8 cellular contexts compared by ENCODE assay signal in genomic region chr5:88674262-88675158, GRCh38.
A peak's percentile ranks its signal among the peaks of the same experiment; 100 is the strongest.
DNase-seq lines count a peak whose midpoint lies in the region; ATAC-seq and TF ChIP-seq lines count a peak whose summit lies in the region.

No MANE protein-coding gene starts in this region.

- peaks cover 20% of the 10 kb centered on the region for H3K27me3 ChIP-seq in HL-60 (ENCODE audit: insufficient read depth, poor library complexity, severe bottlenecking)
- peaks cover 79% of the 10 kb centered on the region for H3K27me3 ChIP-seq in effector memory CD4-positive, alpha-beta T cell (replicated peaks; ENCODE audit: control insufficient read depth, insufficient read depth, low read length, poor library complexity, severe bottlenecking)

- H3K9me3 Mint-ChIP-seq in naive thymus-derived CD8-positive, alpha-beta T cell = peaks cover 0 to 28% (median 9%) of the 10 kb centered on the region in 9 donors

- peaks cover 59 to 94% (median 75%) of the 10 kb centered on the region in 5 donors for H3K27me3 Mint-ChIP-seq in naive thymus-derived CD8-positive, alpha-beta T cell

- peak; percentile 67 for ATAC-seq in GM21381 (IDR thresholded peaks at IDR 0.05; ENCODE audit: unreplicated experiment)
- peak; percentile 46 to 67 for ATAC-seq in naive thymus-derived CD8-positive, alpha-beta T cell

- peaks cover 4 to 25% (median 13%) of the 10 kb centered on the region in 3 donors for H3K36me3 Mint-ChIP-seq in naive thymus-derived CD8-positive, alpha-beta T cell

- POLR2A ChIA-PET in naive thymus-derived CD8-positive, alpha-beta T cell (lab: Charles Lee) = interaction anchor here (0.7 kb wide), 1 partner anchor 11 kb away, joined by 3 read pairs; no protein-coding TSS in a partner anchor

- peak overlapping the region in 2 of 10 donors; percentile 59 to 84 for H3K27ac Mint-ChIP-seq in naive thymus-derived CD8-positive, alpha-beta T cell

- H3K4me3 Mint-ChIP-seq in naive thymus-derived CD8-positive, alpha-beta T cell = peak overlapping the region; percentile 58 to 88 (median 83)

- peaks cover 17% of the 10 kb centered on the region for H3K4me1 ChIP-seq in effector memory CD4-positive, alpha-beta T cell (ENCODE audit: control insufficient read depth, insufficient read depth, low read length, poor library complexity, severe bottlenecking)

- peaks cover 20 to 45% (median 27%) of the 10 kb centered on the region in 4 donors for H3K4me1 Mint-ChIP-seq in naive thymus-derived CD8-positive, alpha-beta T cell

- peaks cover 2% of the 10 kb centered on the region for H3K9me3 ChIP-seq in effector memory CD4-positive, alpha-beta T cell (ENCODE audit: control insufficient read depth, low read length)

- H3K27ac ChIP-seq in HL-60 (replicated peaks) = no peak overlapping the region
- H3K27ac ChIP-seq in effector memory CD4-positive, alpha-beta T cell (ENCODE audit: insufficient read depth, low read length, poor library complexity, severe bottlenecking) = no peak overlapping the region

- no peaks in the 10 kb centered on the region for H3K36me3 ChIP-seq in effector memory CD4-positive, alpha-beta T cell (ENCODE audit: control insufficient read depth, insufficient read depth, low read length)

- peak overlapping the region; percentile 41 for H3K4me3 ChIP-seq in HL-60 (replicated peaks; ENCODE audit: insufficient read depth, low read length)
- H3K4me3 ChIP-seq in effector memory CD4-positive, alpha-beta T cell (ENCODE audit: insufficient read depth, low read depth, low read length, poor library complexity, severe bottlenecking) = peak overlapping the region; percentile 45

- TF ChIP-seq CTCF in HL-60 (IDR thresholded peaks at IDR 0.05; ENCODE audit: insufficient read depth, low read length) = no peak

- DNase-seq in GF-D8 (lab: John Stamatoyannopoulos, UW) = peak; percentile 51
- DNase-seq in HL-60 (ENCODE audit: low read depth in 1 of 2, low spot score in 1 of 2) = no peak
- DNase-seq in SK-N-DZ (ENCODE audit: low spot score) = peak; percentile 71
- no peak for DNase-seq in effector memory CD4-positive, alpha-beta T cell
- peak in 2 of 10 donors; percentile 28 to 38 for DNase-seq in naive thymus-derived CD8-positive, alpha-beta T cell
- DNase-seq in ureter (ENCODE audit: low spot score) = no peak
- no peak for DNase-seq in NAMALWA (ENCODE audit: low spot score)

Comparison
In these comparisons a context has a peak if more than half of its experiments do, and no peak if none do; other contexts are left out.
1. DNase-seq: peak in GF-D8 (single experiment) and SK-N-DZ (single experiment); none in HL-60 (0 of 2), effector memory CD4-positive, alpha-beta T cell (0 of 3), ureter (single experiment) and NAMALWA (single experiment).